ENCODE assay signal across 1 cellular context in genomic region chr10:62584216-62584615, GRCh38.
A peak's percentile ranks its signal among the peaks of the same experiment; 100 is the strongest.
TF ChIP-seq lines count a peak whose summit lies in the region.

No MANE protein-coding gene starts in this region.

TF ChIP-seq in IMR-90, 13 proteins besides CTCF, POLR2A, EP300 and RAD21 (continued from another document):
- peak; percentile 73; the same call in 1 of the 2 replicates for TF ChIP-seq FOS (IDR thresholded peaks at IDR 0.05; ENCODE audit: low read depth, low read length)
- TF ChIP-seq CEBPB (IDR thresholded peaks at IDR 0.05; ENCODE audit: low read depth, low read length) = peak; percentile 19; the same call in 1 of the 2 replicates
- peak; percentile 73; the same call in 1 of the 2 replicates for TF ChIP-seq BHLHE40 (IDR thresholded peaks at IDR 0.05; ENCODE audit: low read depth, low read length)
- peak; percentile 87; the same call in 1 of the 2 replicates for TF ChIP-seq MAZ (IDR thresholded peaks at IDR 0.05; ENCODE audit: borderline replicate concordance, low read depth, low read length)
- TF ChIP-seq, protein P1, sequence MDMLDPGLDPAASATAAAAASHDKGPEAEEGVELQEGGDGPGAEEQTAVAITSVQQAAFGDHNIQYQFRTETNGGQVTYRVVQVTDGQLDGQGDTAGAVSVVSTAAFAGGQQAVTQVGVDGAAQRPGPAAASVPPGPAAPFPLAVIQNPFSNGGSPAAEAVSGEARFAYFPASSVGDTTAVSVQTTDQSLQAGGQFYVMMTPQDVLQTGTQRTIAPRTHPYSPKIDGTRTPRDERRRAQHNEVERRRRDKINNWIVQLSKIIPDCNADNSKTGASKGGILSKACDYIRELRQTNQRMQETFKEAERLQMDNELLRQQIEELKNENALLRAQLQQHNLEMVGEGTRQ (IDR thresholded peaks at IDR 0.05; ENCODE audit: low read depth, low read length) = no peak
- no peak for TF ChIP-seq RFX5 (IDR thresholded peaks at IDR 0.05; ENCODE audit: low read depth, low read length)
- TF ChIP-seq SMC3 (IDR thresholded peaks at IDR 0.05; ENCODE audit: low read depth, low read length) = no peak
- TF ChIP-seq CHD1 (IDR thresholded peaks at IDR 0.05; ENCODE audit: low read depth, low read length) = no peak; the same call in 1 of the 2 replicates
